ENCODE assay signal across 7 cellular contexts in genomic region chr4:185128272-185129119, GRCh38. TPM values are rescaled to one million over a fixed set of nuclear protein-coding genes. Genes with fewer than 3 reads are reported as not detected.
DNase-seq lines count a peak whose midpoint lies in the region; ATAC-seq and TF ChIP-seq lines count a peak whose summit lies in the region.

No MANE protein-coding gene starts in this region.

- H3K36me3 ChIP-seq in fibroblast of lung (ENCODE audit: control insufficient read depth, insufficient read depth, low read length), result no peaks in the 10 kb centered on the region

- no peak overlapping the region for H3K9ac ChIP-seq in fibroblast of lung (ENCODE audit: insufficient read depth, low read length)

- H3K27ac ChIP-seq in fibroblast of lung (ENCODE audit: insufficient read depth, low read length), result no peak overlapping the region

- in situ Hi-C loops in GM13977 (cut with MboI; ENCODE audit: low pct_unique_long_range_greater_than_20kb, low sequenced_read_pairs, unreplicated experiment), result no loop called here

- peak overlapping the region; percentile 71 for H3K4me3 Mint-ChIP-seq in activated T-cell treated with anti-CD3 and anti-CD28 coated beads, Interleukin-2, amount 50 U/mL, for 24 hours
- H3K4me3 Mint-ChIP-seq in neural crest cell, result peak overlapping the region; percentile 88

- no peaks in the 10 kb centered on the region for H3K27me3 ChIP-seq in fibroblast of lung (ENCODE audit: control insufficient read depth, insufficient read depth, low read length)

- no peaks in the 10 kb centered on the region for H3K36me3 Mint-ChIP-seq in activated T-cell treated with anti-CD3 and anti-CD28 coated beads, Interleukin-2, amount 50 U/mL, for 24 hours (ENCODE audit: low read depth)
- H3K36me3 Mint-ChIP-seq in neural crest cell (ENCODE audit: low read depth), result no peaks in the 10 kb centered on the region

- H4K20me1 ChIP-seq in fibroblast of lung (ENCODE audit: control insufficient read depth, extremely low read depth, insufficient read depth, low read length), result no peaks in the 10 kb centered on the region

- no peak overlapping the region for H3K27ac Mint-ChIP-seq in activated T-cell treated with anti-CD3 and anti-CD28 coated beads, Interleukin-2, amount 50 U/mL, for 24 hours
- no peak overlapping the region for H3K27ac Mint-ChIP-seq in neural crest cell (ENCODE audit: unreplicated experiment)

- no peaks in the 10 kb centered on the region for H3K9me3 ChIP-seq in fibroblast of lung (ENCODE audit: control insufficient read depth, insufficient read depth, low read depth, low read length)

- peak; percentile 56 for ATAC-seq in HG03139 (IDR thresholded peaks at IDR 0.05; ENCODE audit: unreplicated experiment)
- ATAC-seq in GM19328 (IDR thresholded peaks at IDR 0.05; ENCODE audit: unreplicated experiment), result no peak

- H3K9me3 Mint-ChIP-seq in activated T-cell treated with anti-CD3 and anti-CD28 coated beads, Interleukin-2, amount 50 U/mL, for 24 hours, result no peaks in the 10 kb centered on the region
- H3K9me3 Mint-ChIP-seq in neural crest cell, result no peaks in the 10 kb centered on the region

- H2AFZ ChIP-seq in fibroblast of lung (ENCODE audit: low read length), result peak overlapping the region; percentile 31

- H3K4me1 Mint-ChIP-seq in activated T-cell treated with anti-CD3 and anti-CD28 coated beads, Interleukin-2, amount 50 U/mL, for 24 hours (ENCODE audit: low read depth), result peaks cover 9% of the 10 kb centered on the region
- H3K4me1 Mint-ChIP-seq in neural crest cell, result peaks cover 6% of the 10 kb centered on the region

- no peak for TF ChIP-seq CTCF in GM13977 (IDR thresholded peaks at IDR 0.05; ENCODE audit: extremely low read depth, insufficient read depth, missing control alignments)
- no peak for TF ChIP-seq CTCF in fibroblast of lung (conservative IDR thresholded peaks at IDR 0.05 in 1 of 2, IDR thresholded peaks at IDR 0.05 in 1 of 2; ENCODE audit: low read depth in 1 of 2, low read length in 2 of 2)
- TF ChIP-seq CTCF in neural crest cell (conservative IDR thresholded peaks at IDR 0.05), result peak; percentile 50

- no peaks in the 10 kb centered on the region for H3K79me2 ChIP-seq in fibroblast of lung (ENCODE audit: control insufficient read depth, insufficient read depth, low read length)

- peak overlapping the region; percentile 44 to 62 (median 57) for H3K4me3 ChIP-seq in fibroblast of lung (replicated peaks in 1 of 4; ENCODE audit: control extremely low read depth in 1 of 4, insufficient read depth in 1 of 4, low read depth in 3 of 4, low read length in 4 of 4)

- peaks cover 4% of the 10 kb centered on the region for H3K4me1 ChIP-seq in fibroblast of lung (ENCODE audit: control insufficient read depth, extremely low read depth, insufficient read depth, low read length)

- peak; percentile 61 for DNase-seq in GM13977 (ENCODE audit: low spot score)
- DNase-seq in activated T-cell treated with anti-CD3 and anti-CD28 coated beads, Interleukin-2, amount 50 U/mL, for 24 hours, result peak; percentile 58
- DNase-seq in fibroblast of lung (ENCODE audit: low read depth in 2 of 2), result peak in 1 of 2 donors; percentile 19
- DNase-seq in neural crest cell (ENCODE audit: low read depth, low spot score), result no peak
- DNase-seq in SIG-M5 (lab: John Stamatoyannopoulos, UW), result no peak

- H3K27me3 Mint-ChIP-seq in activated T-cell treated with anti-CD3 and anti-CD28 coated beads, Interleukin-2, amount 50 U/mL, for 24 hours, result peaks cover 57% of the 10 kb centered on the region
- peaks cover 44% of the 10 kb centered on the region for H3K27me3 Mint-ChIP-seq in neural crest cell (ENCODE audit: low read depth)

- peak overlapping the region; percentile 90 for H3K4me2 ChIP-seq in fibroblast of lung (ENCODE audit: extremely low read depth, insufficient read depth, low read length)

RNA-seq across cellular contexts. Expression of gene SLC25A4, which starts 14.6 kb away (rescaled TPM):
- total RNA-seq in fibroblast of lung (9.0 and 11.4 TPM in 2 replicates), neural crest cell (24.1 and 25.0 TPM in 2 replicates)
- 14.6 and 18.1 TPM in 2 replicates for polyA plus RNA-seq in fibroblast of lung
- polyA plus RNA-seq in fibroblast of lung (2012), result 14.2 and 20.4 TPM in 2 replicates
- 6.8 and 16.5 TPM in 2 replicates for polyA minus RNA-seq in fibroblast of lung (ENCODE audit: low replicate concordance)

Comparison
In these comparisons a context has a peak if more than half of its experiments do, and no peak if none do; other contexts are left out.
1. DNase-seq: peak in GM13977 (single experiment) and activated T-cell treated with anti-CD3 and anti-CD28 coated beads, Interleukin-2, amount 50 U/mL, for 24 hours (single experiment); none in neural crest cell (single experiment) and SIG-M5 (single experiment).